8 cellular contexts compared by ENCODE assay signal in genomic region chr12:88298761-88299242, GRCh38.
DNase-seq lines count a peak whose midpoint lies in the region; ATAC-seq lines count a peak whose summit lies in the region.

No MANE protein-coding gene starts in this region.

- ATAC-seq in GM21786 (IDR thresholded peaks at IDR 0.05; ENCODE audit: unreplicated experiment) (peak; percentile 27), HG03520 (IDR thresholded peaks at IDR 0.05; ENCODE audit: unreplicated experiment) (no peak), GM19035 (IDR thresholded peaks at IDR 0.05; ENCODE audit: unreplicated experiment) (no peak)

- DNase-seq in GM04504 (ENCODE audit: low read depth) (peak; percentile 59), RPMI7951 (ENCODE audit: low read depth) (peak; percentile 75), kidney glomerular epithelial cell (lab: John Stamatoyannopoulos, UW) (peak; percentile 52), pons (ENCODE audit: low spot score) (no peak), SKM-1 treated with dmso at 0.1 percent for 144 hours (lab: John Stamatoyannopoulos, UW; ENCODE audit: unreplicated experiment) (no peak)

Comparison
In these comparisons a context has a peak if more than half of its experiments do, and no peak if none do; other contexts are left out.
1. DNase-seq: peak in GM04504 (single experiment), RPMI7951 (single experiment) and kidney glomerular epithelial cell (single experiment); none in pons (single experiment) and SKM-1 treated with dmso at 0.1 percent for 144 hours (single experiment).